ENCODE assay signal across 2 cellular contexts in genomic region chr15:81279621-81280051, GRCh38.
TF ChIP-seq lines count a peak whose summit lies in the region.

No MANE protein-coding gene starts in this region.

TF ChIP-seq in endothelial cell of umbilical vein, 7 proteins besides CTCF, POLR2A, EP300 and RAD21 (continued from another document):
- TF ChIP-seq FOS (IDR thresholded peaks at IDR 0.05; ENCODE audit: borderline replicate concordance, insufficient read depth, low read length): no peak

TF ChIP-seq in GM12891, 5 proteins besides CTCF, POLR2A, EP300 and RAD21 (continued from another document):
- TF ChIP-seq POU2F2 (IDR thresholded peaks at IDR 0.05; ENCODE audit: low read depth, low read length): no peak
